In genomic region chr19:8460516-8461298, GRCh38 we compare ENCODE assay signal across 11 cellular contexts. TPM values are rescaled to one million over a fixed set of nuclear protein-coding genes. Genes with fewer than 3 reads are reported as not detected.
A peak's percentile ranks its signal among the peaks of the same experiment; 100 is the strongest.
DNase-seq lines count a peak whose midpoint lies in the region; ATAC-seq and TF ChIP-seq lines count a peak whose summit lies in the region.
"Had no signal": no experiment of that assay in that cellular context is flagged by ENCODE, and none has a peak within 500 bp of the region (broad histone marks: within the 10 kb centered on the region; RNA-seq: fewer than 3 reads in every experiment).

No MANE protein-coding gene starts in this region.

- H3K36me3 ChIP-seq in PC-3 (ENCODE audit: low read depth, low read length), result peaks cover 83% of the 10 kb centered on the region
- peaks cover 22 to 52% (median 33%) of the 10 kb centered on the region in 4 donors for H3K36me3 ChIP-seq in esophagus muscularis mucosa
- H3K36me3 ChIP-seq in psoas muscle (ENCODE audit: insufficient read depth in 1 of 2, low read depth in 1 of 2), result peaks cover 12 to 37% of the 10 kb centered on the region in 2 donors

- H3K4me3 ChIP-seq in PC-3 (ENCODE audit: low read length) (peak overlapping the region; percentile 9), esophagus muscularis mucosa (peak overlapping the region in 1 of 4 donors; percentile 25), psoas muscle (peak overlapping the region; percentile 32)

- peaks cover 82% of the 10 kb centered on the region for H3K4me1 Mint-ChIP-seq in CD4-positive, alpha-beta T cell (ENCODE audit: low read depth)

- H3K4me1 ChIP-seq in PC-3 (ENCODE audit: insufficient read depth, low read length), result peaks cover 43% of the 10 kb centered on the region
- peaks cover 72 to 81% (median 76%) of the 10 kb centered on the region in 4 donors for H3K4me1 ChIP-seq in esophagus muscularis mucosa
- H3K4me1 ChIP-seq in psoas muscle, result peaks cover 81% of the 10 kb centered on the region

- no peaks in the 10 kb centered on the region for H3K9me2 ChIP-seq in PC-3 (replicated peaks; ENCODE audit: low read length)

- no peak for ATAC-seq in CD4-positive, alpha-beta T cell (ENCODE audit: poor library complexity)
- ATAC-seq in PC-3 (no peak), psoas muscle (no peak)
- ATAC-seq: activated T-cell treated with anti-CD3 and anti-CD28 coated beads, Interleukin-2, amount 50 U/mL, for 4 hours had no signal

- H3K27ac ChIP-seq in CD4-positive, alpha-beta T cell (ENCODE audit: low read depth, low read length), result no peak overlapping the region
- H3K27ac ChIP-seq in PC-3 (ENCODE audit: low read length) (no peak overlapping the region), esophagus muscularis mucosa (replicated peaks in 1 of 4) (peak overlapping the region; percentile 64 to 73 (median 68)), psoas muscle (peak overlapping the region; percentile 58), caudate nucleus (ENCODE audit: low read depth, low read length) (no peak overlapping the region)

- H3K9me3 ChIP-seq in CD4-positive, alpha-beta T cell (ENCODE audit: control insufficient read depth, low read length), result no peaks in the 10 kb centered on the region
- H3K9me3 ChIP-seq in PC-3 (ENCODE audit: low read length) (no peaks in the 10 kb centered on the region), esophagus muscularis mucosa (no peaks in the 10 kb centered on the region), psoas muscle (no peaks in the 10 kb centered on the region)

- BruUV-seq in PC-3 (replicated peaks; lab: Mats Ljungman, UMichigan), result no TSS peak

- 59% methylated on average over 7 of the region's 7 CpGs for WGBS in esophagus muscularis mucosa
- 21 to 52% (median 24%) methylated on average over 7 of the region's 7 CpGs for WGBS in psoas muscle, 3 donors

- intact Hi-C loops in CD4-positive, alpha-beta T cell (cut with DNase I, micrococcal nuclease), result no loop called here
- intact Hi-C loops in PC-3 (cut with micrococcal nuclease) (loop anchor here (1.0 to 2.0 kb wide), 2 partner anchors 26 to 70 kb away; partner anchors contain the start of gene RAB11B), esophagus muscularis mucosa (cut with DNase I) (no loop called here), psoas muscle (cut with DNase I) (loop anchor here in 1 of 2 donors (5.0 kb wide), 1 partner anchor 103 kb away; no protein-coding TSS in a partner anchor)

- H3K9ac ChIP-seq in PC-3 (ENCODE audit: low read length), result no peak overlapping the region

- no peaks in the 10 kb centered on the region for H3K27me3 Mint-ChIP-seq in CD4-positive, alpha-beta T cell

- H3K4me3 Mint-ChIP-seq in CD4-positive, alpha-beta T cell, result no peak overlapping the region
- H3K4me3 Mint-ChIP-seq: activated T-cell treated with anti-CD3 and anti-CD28 coated beads, Interleukin-2, amount 50 U/mL, for 4 hours had no signal

- CTCF ChIA-PET in CD4-positive, alpha-beta T cell (lab: Charles Lee), result interaction anchor here (1.0 kb wide), 1 partner anchor 45 kb away, joined by 3 read pairs; no protein-coding TSS in a partner anchor
- CTCF ChIA-PET in PC-3 (lab: Charles Lee), result interaction anchor here (1.3 kb wide), 1 partner anchor 47 kb away, joined by 7 read pairs; the partner anchor contains the start of gene MARCHF2

- POLR2A ChIA-PET in CD4-positive, alpha-beta T cell (lab: Charles Lee), result interaction anchor here (1.4 kb wide), 1 partner anchor 27 kb away, joined by 4 read pairs; no protein-coding TSS in a partner anchor
- POLR2A ChIA-PET in PC-3 (lab: Charles Lee; ENCODE audit: unreplicated experiment), result interaction anchor here (0.6 to 0.7 kb wide), 2 partner anchors 12 to 112 kb away, joined by 3 to 5 read pairs; no protein-coding TSS in a partner anchor

- peaks cover 93% of the 10 kb centered on the region for H4K20me1 ChIP-seq in PC-3 (ENCODE audit: low read length)

- no peak for TF ChIP-seq POLR2A in esophagus muscularis mucosa (IDR thresholded peaks at IDR 0.05; ENCODE audit: low read depth)

- H3K27me3 ChIP-seq in CD4-positive, alpha-beta T cell (ENCODE audit: control insufficient read depth, insufficient read depth, low read length), result no peaks in the 10 kb centered on the region
- H3K27me3 ChIP-seq in PC-3 (ENCODE audit: low read length) (no peaks in the 10 kb centered on the region), esophagus muscularis mucosa (no peaks in the 10 kb centered on the region), psoas muscle (ENCODE audit: insufficient read depth in 3 of 3, low read length in 2 of 3) (no peaks in the 10 kb centered on the region)

- TF ChIP-seq CTCF in CD4-positive, alpha-beta T cell (IDR thresholded peaks at IDR 0.05), result no peak
- TF ChIP-seq CTCF in PC-3 (conservative IDR thresholded peaks at IDR 0.05; ENCODE audit: low read depth, low read length), result no peak
- no peak for TF ChIP-seq CTCF in esophagus muscularis mucosa (IDR thresholded peaks at IDR 0.05)
- no peak for TF ChIP-seq CTCF in psoas muscle (IDR thresholded peaks at IDR 0.05)

- no peaks in the 10 kb centered on the region for H3K9me3 Mint-ChIP-seq in CD4-positive, alpha-beta T cell
- H3K9me3 Mint-ChIP-seq: activated T-cell treated with anti-CD3 and anti-CD28 coated beads, Interleukin-2, amount 50 U/mL, for 4 hours had no signal

- no peak for TF ChIP-seq EP300 in esophagus muscularis mucosa (IDR thresholded peaks at IDR 0.05)

- DNase-seq in CD4-positive, alpha-beta T cell, result no peak
- DNase-seq in PC-3 (no peak), esophagus muscularis mucosa (ENCODE audit: extremely low spot score) (no peak), psoas muscle (no peak), caudate nucleus (lab: John Stamatoyannopoulos, UW) (no peak), NCI-H345 (lab: John Stamatoyannopoulos, UW) (no peak), ACHN (no peak)
- DNase-seq in activated effector memory CD4-positive, alpha-beta T cell treated with anti-CD3 and anti-CD28 coated beads, Interleukin-2, amount 50 U/mL, for 16 hours, result no peak
- DNase-seq: activated T-cell treated with anti-CD3 and anti-CD28 coated beads, Interleukin-2, amount 50 U/mL, for 4 hours; NCI-H187; T1000 had no signal

- H3K79me2 ChIP-seq in PC-3 (ENCODE audit: low read length), result peaks cover 100% of the 10 kb centered on the region

- H2AFZ ChIP-seq in PC-3 (ENCODE audit: low read length), result no peak overlapping the region

- H3F3A ChIP-seq in PC-3 (ENCODE audit: low read length, unreplicated experiment), result peaks cover 9% of the 10 kb centered on the region

- H3K4me2 ChIP-seq in PC-3 (ENCODE audit: low read length), result peak overlapping the region; percentile 52

- H3K36me3 Mint-ChIP-seq in CD4-positive, alpha-beta T cell (ENCODE audit: low read depth), result peaks cover 96% of the 10 kb centered on the region

- H3K27ac Mint-ChIP-seq in CD4-positive, alpha-beta T cell, result peak overlapping the region; percentile 22

- in situ Hi-C loops in ACHN (cut with HindIII; ENCODE audit: low pct_ligation_motif_present, low pct_unique_long_range_greater_than_20kb, low sequenced_read_pairs), result no loop called here

RNA-seq across cellular contexts. Expression of gene HNRNPM, which starts 15.9 kb away (rescaled TPM):
- total RNA-seq in CD4-positive, alpha-beta T cell, result 100 to 1,000 TPM; 269 to 272 TPM
- 165 and 287 TPM in 2 replicates for total RNA-seq in PC-3 (2014; rRNA removed)
- total RNA-seq in esophagus muscularis mucosa, result 100 to 1,000 TPM; 103 to 126 (median 116) TPM
- total RNA-seq in psoas muscle, result 10 to 100 TPM; 73.2 to 92.2 (median 84.1) TPM
- 100 to 1,000 TPM in 2 of 3 donors, 10 to 100 TPM in 1; 53.2 to 146 (median 118) TPM for polyA plus RNA-seq in psoas muscle

RNA-seq across cellular contexts. Expression of gene PRAM1, which starts 41.7 kb away (rescaled TPM):
- 1 to 10 TPM; 4.3 to 6.3 TPM for total RNA-seq in CD4-positive, alpha-beta T cell
- total RNA-seq in PC-3 (2014; rRNA removed), result 0.52 TPM in 1 of 2 replicates, not detected in the other
- total RNA-seq in esophagus muscularis mucosa, result 1 to 10 TPM in 1 of 4 donors, under 1 TPM in 3; 0.26 to 1.3 (median 0.55) TPM
- total RNA-seq in psoas muscle, result under 1 TPM; 0.22 to 0.65 (median 0.49) TPM
- under 1 TPM in 2 of 3 donors, not detected in 1; 0.27 to 0.29 TPM for polyA plus RNA-seq in psoas muscle

RNA-seq across cellular contexts. Expression of gene MARCHF2, which starts 47.6 kb away (rescaled TPM):
- 10 to 100 TPM; 20.0 to 22.2 TPM for total RNA-seq in CD4-positive, alpha-beta T cell
- total RNA-seq in PC-3 (2014; rRNA removed) (58.6 and 58.7 TPM in 2 replicates), esophagus muscularis mucosa (100 to 1,000 TPM; 227 to 286 (median 247) TPM), psoas muscle (10 to 100 TPM; 47.7 to 56.0 (median 52.2) TPM)
- 10 to 100 TPM; 32.8 to 55.6 (median 48.9) TPM for polyA plus RNA-seq in psoas muscle

RNA-seq across cellular contexts. Expression of gene ZNF414, which starts 53.3 kb away (rescaled TPM):
- total RNA-seq in CD4-positive, alpha-beta T cell, result 10 to 100 TPM; 36.3 to 38.0 TPM
- total RNA-seq in PC-3 (2014; rRNA removed), result 4.6 and 4.7 TPM in 2 replicates
- total RNA-seq in esophagus muscularis mucosa, result 10 to 100 TPM; 11.3 to 24.5 (median 17.1) TPM
- total RNA-seq in psoas muscle, result 10 to 100 TPM; 15.6 to 19.3 (median 17.8) TPM
- 10 to 100 TPM; 10.4 to 21.6 (median 17.8) TPM for polyA plus RNA-seq in psoas muscle

Comparison
In these comparisons a context has a peak if more than half of its experiments do, and no peak if none do; other contexts are left out.
1. H3K27ac ChIP-seq: peak in esophagus muscularis mucosa (4 of 4) and psoas muscle (single experiment); none in CD4-positive, alpha-beta T cell (single experiment), PC-3 (single experiment) and caudate nucleus (single experiment).